In genomic region chr13:30577381-30577780, GRCh38 we compare ENCODE assay signal across 9 cellular contexts. TPM values are rescaled to one million over a fixed set of nuclear protein-coding genes. Genes with fewer than 3 reads are reported as not detected.
DNase-seq lines count a peak whose midpoint lies in the region; ATAC-seq and TF ChIP-seq lines count a peak whose summit lies in the region.
"Had no signal": no experiment of that assay in that cellular context is flagged by ENCODE, and none has a peak within 500 bp of the region (broad histone marks: within the 10 kb centered on the region; RNA-seq: fewer than 3 reads in every experiment).

No MANE protein-coding gene starts in this region.

- H3K27ac ChIP-seq in fibroblast of lung (ENCODE audit: insufficient read depth, low read length): no peak overlapping the region
- H3K27ac ChIP-seq: body of pancreas had no signal

- no peak overlapping the region for H2AFZ ChIP-seq in fibroblast of lung (ENCODE audit: low read length)

- H3K4me1 ChIP-seq in fibroblast of lung (ENCODE audit: control insufficient read depth, extremely low read depth, insufficient read depth, low read length): peaks cover 12% of the 10 kb centered on the region

- no peaks in the 10 kb centered on the region for H4K20me1 ChIP-seq in fibroblast of lung (ENCODE audit: control insufficient read depth, extremely low read depth, insufficient read depth, low read length)

- no peaks in the 10 kb centered on the region for H3K36me3 ChIP-seq in fibroblast of lung (ENCODE audit: control insufficient read depth, insufficient read depth, low read length)

- H3K9ac ChIP-seq in fibroblast of lung (ENCODE audit: insufficient read depth, low read length): no peak overlapping the region

- peak; percentile 22 for DNase-seq in stimulated activated naive CD4-positive, alpha-beta T cell treated with Interleukin-2 at 50 U/mL for 16 hours (lab: John Stamatoyannopoulos, UW)
- DNase-seq in stimulated activated naive CD4-positive, alpha-beta T cell (lab: John Stamatoyannopoulos, UW): no peak
- DNase-seq in activated CD4-positive, alpha-beta T cell treated with anti-CD3 and anti-CD28 coated beads for 1 hour: peak; percentile 10
- DNase-seq in fibroblast of lung (ENCODE audit: low read depth in 2 of 2) (peak; percentile 83 to 98), GOT3 (lab: John Stamatoyannopoulos, UW) (no peak)
- peak; percentile 20 to 51 for DNase-seq in stimulated activated CD8-positive, alpha-beta memory T cell treated with anti-CD3 and anti-CD28 coated beads, Interleukin-7, amount 100 ng/mL, for 48 hours (ENCODE audit: extremely low read depth in 1 of 2, low read depth in 1 of 2)

- no peaks in the 10 kb centered on the region for H3K79me2 ChIP-seq in fibroblast of lung (ENCODE audit: control insufficient read depth, insufficient read depth, low read length)

- no peak for TF ChIP-seq CTCF in fibroblast of lung (conservative IDR thresholded peaks at IDR 0.05 in 1 of 2, IDR thresholded peaks at IDR 0.05 in 1 of 2; ENCODE audit: low read depth in 1 of 2, low read length in 2 of 2)

- no peaks in the 10 kb centered on the region for H3K27me3 ChIP-seq in fibroblast of lung (ENCODE audit: control insufficient read depth, insufficient read depth, low read length)
- H3K27me3 ChIP-seq: body of pancreas had no signal

- H3K9me3 ChIP-seq in fibroblast of lung (ENCODE audit: control insufficient read depth, insufficient read depth, low read depth, low read length): no peaks in the 10 kb centered on the region
- H3K9me3 ChIP-seq: body of pancreas had no signal

- H3K4me2 ChIP-seq in fibroblast of lung (ENCODE audit: extremely low read depth, insufficient read depth, low read length): no peak overlapping the region

- peak; percentile 79 for ATAC-seq in HG03571 (IDR thresholded peaks at IDR 0.05; ENCODE audit: unreplicated experiment)
- ATAC-seq in HG02840 (IDR thresholded peaks at IDR 0.05; ENCODE audit: low FRiP score, unreplicated experiment): no peak
- ATAC-seq: body of pancreas had no signal

- H3K4me3 ChIP-seq in fibroblast of lung (replicated peaks in 1 of 4; ENCODE audit: control extremely low read depth in 1 of 4, insufficient read depth in 1 of 4, low read depth in 3 of 4, low read length in 4 of 4): no peak overlapping the region
- H3K4me3 ChIP-seq: body of pancreas had no signal

RNA-seq across cellular contexts. Expression of gene USPL1, which starts 40.3 kb away (rescaled TPM):
- 12.4 and 14.1 TPM in 2 replicates for total RNA-seq in fibroblast of lung
- 12.3 and 17.7 TPM in 2 replicates for polyA plus RNA-seq in fibroblast of lung
- polyA plus RNA-seq in fibroblast of lung (2012): 6.8 and 8.2 TPM in 2 replicates
- polyA minus RNA-seq in fibroblast of lung (ENCODE audit: low replicate concordance): 4.5 and 4.8 TPM in 2 replicates

Comparison
In these comparisons a context has a peak if more than half of its experiments do, and no peak if none do; other contexts are left out.
1. DNase-seq: peak in stimulated activated naive CD4-positive, alpha-beta T cell treated with Interleukin-2 at 50 U/mL for 16 hours (single experiment), activated CD4-positive, alpha-beta T cell treated with anti-CD3 and anti-CD28 coated beads for 1 hour (single experiment), fibroblast of lung (2 of 2) and stimulated activated CD8-positive, alpha-beta memory T cell treated with anti-CD3 and anti-CD28 coated beads, Interleukin-7, amount 100 ng/mL, for 48 hours (2 of 2); none in stimulated activated naive CD4-positive, alpha-beta T cell (0 of 6) and GOT3 (single experiment).